In the genomic region with DNA sequence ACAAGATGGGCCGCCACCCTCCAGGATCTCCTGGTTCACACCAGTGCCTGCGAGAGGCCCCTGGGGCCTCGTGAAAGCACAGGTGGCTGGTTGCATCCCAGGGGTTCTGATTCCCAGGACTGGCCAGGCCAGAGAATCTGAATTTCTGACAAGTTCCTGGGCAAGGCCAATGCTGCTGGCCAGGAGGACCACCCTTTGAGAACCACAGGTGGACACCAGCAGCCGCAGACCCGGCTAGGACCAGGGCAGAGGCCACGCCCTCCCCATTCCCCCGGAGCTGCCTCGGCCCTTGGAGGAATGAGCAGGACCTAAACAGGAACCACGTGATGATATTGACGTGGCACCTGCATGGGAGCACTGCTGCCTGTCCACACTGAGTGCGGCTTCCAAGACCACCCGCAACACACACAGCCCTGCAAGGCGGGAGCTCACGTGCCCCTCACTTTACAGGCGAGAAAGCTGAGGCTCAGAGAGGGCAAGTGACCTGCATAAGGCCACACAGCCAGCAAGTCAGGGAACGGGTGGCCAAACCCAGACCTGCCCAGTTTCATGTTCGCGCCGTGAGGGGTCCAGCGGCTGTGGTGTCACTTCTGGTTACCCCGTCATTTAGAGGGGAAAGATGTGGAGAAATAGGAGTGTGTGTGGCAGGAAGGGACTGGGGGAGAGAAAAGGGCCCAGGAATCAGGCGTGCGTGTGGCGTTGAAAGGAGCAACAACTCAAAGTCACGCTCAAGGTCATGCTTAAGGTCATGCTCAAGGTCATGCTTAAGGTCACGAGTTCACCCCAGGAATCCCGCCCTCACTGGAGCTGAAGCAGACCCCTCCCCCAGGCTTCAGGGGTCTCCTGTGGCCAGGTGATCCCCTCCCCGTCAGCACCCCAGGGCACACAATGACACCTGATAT, we compare ENCODE assay signal across 20 cellular contexts.
DNase-seq lines count a peak whose midpoint lies in the region; ATAC-seq and TF ChIP-seq lines count a peak whose summit lies in the region.
"Had no signal": no experiment of that assay in that cellular context is flagged by ENCODE, and none has a peak within 500 bp of the region (broad histone marks: within the 10 kb centered on the region; RNA-seq: fewer than 3 reads in every experiment).

No MANE protein-coding gene starts in this region.

- no peaks in the 10 kb centered on the region for H3K36me3 Mint-ChIP-seq in activated CD8-positive, alpha-beta memory T cell treated with anti-CD3 and anti-CD28 coated beads, Interleukin-2, amount 10 ng/mL, durations not matched to agents 7 days and 5 days
- no peaks in the 10 kb centered on the region for H3K36me3 Mint-ChIP-seq in WTC11
- H3K36me3 Mint-ChIP-seq: CD8-positive, alpha-beta memory T cell; mesothelial cell of epicardium; stimulated activated effector memory CD8-positive, alpha-beta T cell treated with anti-CD3 and anti-CD28 coated beads, Interleukin-12 subunit alpha, Interleukin-12 subunit beta, amount 100 ng/mL, for 72 hours had no signal

- no peaks in the 10 kb centered on the region for H3K9me3 Mint-ChIP-seq in activated CD8-positive, alpha-beta memory T cell treated with anti-CD3 and anti-CD28 coated beads, Interleukin-2, amount 10 ng/mL, durations not matched to agents 7 days and 5 days (ENCODE audit: low read depth)
- H3K9me3 Mint-ChIP-seq in WTC11: no peaks in the 10 kb centered on the region
- H3K9me3 Mint-ChIP-seq: CD8-positive, alpha-beta memory T cell; mesothelial cell of epicardium; stimulated activated effector memory CD8-positive, alpha-beta T cell treated with anti-CD3 and anti-CD28 coated beads, Interleukin-12 subunit alpha, Interleukin-12 subunit beta, amount 100 ng/mL, for 72 hours had no signal

- CTCF ChIA-PET in activated CD8-positive, alpha-beta memory T cell treated with anti-CD3 and anti-CD28 coated beads, Interleukin-2, amount 10 ng/mL, durations not matched to agents 7 days and 5 days (lab: Charles Lee): no interaction called here
- CTCF ChIA-PET in WTC11 (lab: Charles Lee): no interaction called here

- no peaks in the 10 kb centered on the region for H3K4me1 Mint-ChIP-seq in activated CD8-positive, alpha-beta memory T cell treated with anti-CD3 and anti-CD28 coated beads, Interleukin-2, amount 10 ng/mL, durations not matched to agents 7 days and 5 days
- peaks cover 25% of the 10 kb centered on the region for H3K4me1 Mint-ChIP-seq in WTC11
- H3K4me1 Mint-ChIP-seq: CD8-positive, alpha-beta memory T cell; stimulated activated effector memory CD8-positive, alpha-beta T cell treated with anti-CD3 and anti-CD28 coated beads, Interleukin-12 subunit alpha, Interleukin-12 subunit beta, amount 100 ng/mL, for 72 hours had no signal

- H3K27me3 Mint-ChIP-seq in activated CD8-positive, alpha-beta memory T cell treated with anti-CD3 and anti-CD28 coated beads, Interleukin-2, amount 10 ng/mL, durations not matched to agents 7 days and 5 days: no peaks in the 10 kb centered on the region
- H3K27me3 Mint-ChIP-seq in WTC11 (ENCODE audit: low read depth): no peaks in the 10 kb centered on the region

- intact Hi-C loops in right lobe of liver (cut with DNase I): no loop called here

- DNase-seq in activated CD8-positive, alpha-beta memory T cell treated with anti-CD3 and anti-CD28 coated beads, Interleukin-2, amount 10 ng/mL, durations not matched to agents 7 days and 5 days: peak; percentile 33
- DNase-seq in activated CD8-positive, alpha-beta memory T cell treated with anti-CD3 and anti-CD28 coated beads for 24 hours: no peak
- DNase-seq in WTC11 (ENCODE audit: low spot score) (no peak), right lobe of liver (peak in 2 of 3 donors; percentile 40 to 46), retina (no peak), OCI-M2 (lab: John Stamatoyannopoulos, UW; ENCODE audit: unreplicated experiment) (no peak)
- no peak for DNase-seq in stimulated activated CD4-positive, alpha-beta T cell treated with anti-CD3 and anti-CD28 coated beads, Interleukin-15, amount 100 ng/mL, for 24 hours
- DNase-seq: activated naive CD4-positive, alpha-beta T cell treated with anti-CD3 and anti-CD28 coated beads, Interleukin-2, amount 50 U/mL, for 16 hours; CD8-positive, alpha-beta memory T cell; GOT3; Karpas-422; NCI-H1105; NCI-H2171 treated with DMSO at 0.1 percent for 48 hours had no signal

- POLR2A ChIA-PET in WTC11 (lab: Charles Lee): no interaction called here

- no peak overlapping the region for H3K27ac ChIP-seq in right lobe of liver
- no peak overlapping the region for H3K27ac ChIP-seq in subcutaneous abdominal adipose tissue (ENCODE audit: low read depth, low read length)

- H3K4me3 ChIP-seq in right lobe of liver (no peak overlapping the region), subcutaneous abdominal adipose tissue (ENCODE audit: low read depth in 1 of 5, low read length in 5 of 5) (peak overlapping the region in 4 of 5 donors; percentile 17 to 76 (median 73))
- H3K4me3 ChIP-seq: body of pancreas, smooth muscle cell had no signal

- H3K36me3 ChIP-seq in right lobe of liver (no peaks in the 10 kb centered on the region), subcutaneous abdominal adipose tissue (ENCODE audit: control insufficient read depth in 5 of 5, insufficient read depth in 5 of 5, low read length in 5 of 5) (no peaks in the 10 kb centered on the region)
- H3K36me3 ChIP-seq: heart left ventricle had no signal

- H3K27ac Mint-ChIP-seq in activated CD8-positive, alpha-beta memory T cell treated with anti-CD3 and anti-CD28 coated beads, Interleukin-2, amount 10 ng/mL, durations not matched to agents 7 days and 5 days: no peak overlapping the region
- H3K27ac Mint-ChIP-seq in WTC11: 0 out of 2 replicates have a peak overlapping the region, but pooled peaks have one; percentile 27
- H3K27ac Mint-ChIP-seq: CD8-positive, alpha-beta memory T cell; mesothelial cell of epicardium; stimulated activated effector memory CD8-positive, alpha-beta T cell treated with anti-CD3 and anti-CD28 coated beads, Interleukin-12 subunit alpha, Interleukin-12 subunit beta, amount 100 ng/mL, for 72 hours had no signal

- TF ChIP-seq CTCF in WTC11 (IDR thresholded peaks at IDR 0.05) (no peak), right lobe of liver (IDR thresholded peaks at IDR 0.05) (no peak)

- H3K9ac ChIP-seq in subcutaneous abdominal adipose tissue (ENCODE audit: low read length in 5 of 5): no peak overlapping the region

- no peak overlapping the region for H3K4me3 Mint-ChIP-seq in activated CD8-positive, alpha-beta memory T cell treated with anti-CD3 and anti-CD28 coated beads, Interleukin-2, amount 10 ng/mL, durations not matched to agents 7 days and 5 days
- H3K4me3 Mint-ChIP-seq in WTC11: no peak overlapping the region
- H3K4me3 Mint-ChIP-seq: CD8-positive, alpha-beta memory T cell; mesothelial cell of epicardium; stimulated activated effector memory CD8-positive, alpha-beta T cell treated with anti-CD3 and anti-CD28 coated beads, Interleukin-12 subunit alpha, Interleukin-12 subunit beta, amount 100 ng/mL, for 72 hours had no signal

- no peak for TF ChIP-seq POLR2A in right lobe of liver (IDR thresholded peaks at IDR 0.05)

- H3K4me1 ChIP-seq in right lobe of liver: no peaks in the 10 kb centered on the region
- peaks cover 0 to 27% (median 6%) of the 10 kb centered on the region in 5 donors for H3K4me1 ChIP-seq in subcutaneous abdominal adipose tissue (ENCODE audit: control insufficient read depth in 5 of 5, insufficient read depth in 5 of 5, low read length in 5 of 5)

- ATAC-seq in activated CD8-positive, alpha-beta memory T cell treated with anti-CD3 and anti-CD28 coated beads, Interleukin-2, amount 10 ng/mL, durations not matched to agents 7 days and 5 days: no peak
- ATAC-seq in WTC11 (no peak), right lobe of liver (no peak)
- ATAC-seq: body of pancreas; stimulated activated effector memory CD8-positive, alpha-beta T cell treated with anti-CD3 and anti-CD28 coated beads, Interleukin-12 subunit alpha, Interleukin-12 subunit beta, amount 100 ng/mL, for 72 hours had no signal

- 93% methylated on average over 3 of the region's 28 CpGs for WGBS in right lobe of liver (ENCODE audit: insufficient coverage, low coverage, low lambda C conversion rate, missing lambda C conversion rate)

- no peaks in the 10 kb centered on the region for H3K27me3 ChIP-seq in right lobe of liver
- no peaks in the 10 kb centered on the region for H3K27me3 ChIP-seq in subcutaneous abdominal adipose tissue (ENCODE audit: control insufficient read depth in 5 of 5, insufficient read depth in 4 of 5, low read length in 5 of 5)
- H3K27me3 ChIP-seq: body of pancreas, dorsolateral prefrontal cortex, heart left ventricle had no signal

- H3K9me3 ChIP-seq in right lobe of liver: no peaks in the 10 kb centered on the region
- H3K9me3 ChIP-seq in subcutaneous abdominal adipose tissue (ENCODE audit: control insufficient read depth in 5 of 5, low read length in 5 of 5): no peaks in the 10 kb centered on the region
- H3K9me3 ChIP-seq: body of pancreas, heart left ventricle had no signal

TF ChIP-seq in WTC11, 78 proteins besides CTCF, POLR2A, EP300 and RAD21:
- TF ChIP-seq, protein P1, sequence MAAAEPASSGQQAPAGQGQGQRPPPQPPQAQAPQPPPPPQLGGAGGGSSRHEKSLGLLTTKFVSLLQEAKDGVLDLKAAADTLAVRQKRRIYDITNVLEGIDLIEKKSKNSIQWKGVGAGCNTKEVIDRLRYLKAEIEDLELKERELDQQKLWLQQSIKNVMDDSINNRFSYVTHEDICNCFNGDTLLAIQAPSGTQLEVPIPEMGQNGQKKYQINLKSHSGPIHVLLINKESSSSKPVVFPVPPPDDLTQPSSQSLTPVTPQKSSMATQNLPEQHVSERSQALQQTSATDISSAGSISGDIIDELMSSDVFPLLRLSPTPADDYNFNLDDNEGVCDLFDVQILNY (CRISPR knock-in tag; IDR thresholded peaks at IDR 0.05): no peak
- TF ChIP-seq ESRRA (CRISPR knock-in tag; IDR thresholded peaks at IDR 0.05; ENCODE audit: borderline replicate concordance): peak; percentile 70; the same call in 1 of the 2 replicates

Comparison
In these comparisons a context has a peak if more than half of its experiments do, and no peak if none do; other contexts are left out.
1. DNase-seq: peak in activated CD8-positive, alpha-beta memory T cell treated with anti-CD3 and anti-CD28 coated beads, Interleukin-2, amount 10 ng/mL, durations not matched to agents 7 days and 5 days (single experiment) and right lobe of liver (2 of 3); none in activated CD8-positive, alpha-beta memory T cell treated with anti-CD3 and anti-CD28 coated beads for 24 hours (single experiment), WTC11 (single experiment), stimulated activated CD4-positive, alpha-beta T cell treated with anti-CD3 and anti-CD28 coated beads, Interleukin-15, amount 100 ng/mL, for 24 hours (single experiment), retina (single experiment) and OCI-M2 (single experiment).
2. H3K4me3 ChIP-seq: peak in subcutaneous abdominal adipose tissue (4 of 5); none in right lobe of liver (0 of 3).